Comparison of ENCODE assay signal across 18 cellular contexts in the genomic region with DNA sequence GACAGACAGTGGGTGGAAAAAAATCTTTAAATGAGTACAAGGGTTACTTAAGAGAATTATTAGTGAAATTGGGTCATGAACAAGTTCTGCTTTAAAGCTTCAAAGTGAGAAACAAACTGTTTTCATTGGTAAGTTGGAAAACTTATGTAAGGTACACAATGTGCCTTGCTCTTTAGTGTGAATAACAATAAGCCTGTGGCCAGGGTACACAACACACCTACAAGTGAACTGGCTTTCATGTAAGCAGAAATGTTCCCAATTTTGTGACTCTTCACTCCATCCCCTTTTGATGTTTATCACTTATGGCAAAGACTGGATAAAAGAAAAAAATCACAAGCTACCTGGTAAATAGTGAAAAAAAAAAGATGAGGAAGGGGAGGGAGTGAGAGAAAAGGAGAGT.
DNase-seq lines count a peak whose midpoint lies in the region; TF ChIP-seq lines count a peak whose summit lies in the region.
"Had no signal": no experiment of that assay in that cellular context is flagged by ENCODE, and none has a peak within 500 bp of the region (broad histone marks: within the 10 kb centered on the region; RNA-seq: fewer than 3 reads in every experiment).

No MANE protein-coding gene starts in this region.

- H3K36me3 ChIP-seq in liver (ENCODE audit: control insufficient read depth in 4 of 4, insufficient read depth in 3 of 4, low read depth in 1 of 4, low read length in 3 of 4) (no peaks in the 10 kb centered on the region), skeletal muscle tissue (ENCODE audit: control insufficient read depth in 3 of 3, insufficient read depth in 3 of 3, low read length in 3 of 3) (no peaks in the 10 kb centered on the region)
- H3K36me3 ChIP-seq: SJSA1 had no signal

- H3K27ac ChIP-seq in caudate nucleus (ENCODE audit: low read depth, low read length) (peak overlapping the region; percentile 7), liver (ENCODE audit: low read depth in 1 of 2, low read length in 2 of 2) (peak overlapping the region; percentile 48 to 66), skeletal muscle tissue (ENCODE audit: low read depth, low read length) (peak overlapping the region; percentile 61)
- H3K27ac ChIP-seq: C4-2B, SJSA1 had no signal

- no peaks in the 10 kb centered on the region for H3K9me3 ChIP-seq in liver (ENCODE audit: control insufficient read depth in 4 of 4, low read length in 3 of 4)
- no peaks in the 10 kb centered on the region for H3K9me3 ChIP-seq in skeletal muscle tissue (ENCODE audit: control insufficient read depth in 3 of 3, low read length in 3 of 3)
- H3K9me3 ChIP-seq: SJSA1 had no signal

- no peak overlapping the region for H3K4me3 ChIP-seq in liver (ENCODE audit: low read depth in 1 of 3, low read length in 3 of 3)
- H3K4me3 ChIP-seq in skeletal muscle tissue (ENCODE audit: low read length in 3 of 3), result no peak overlapping the region
- H3K4me3 ChIP-seq: SJSA1 had no signal

- no peaks in the 10 kb centered on the region for H3K27me3 ChIP-seq in liver (ENCODE audit: control insufficient read depth in 4 of 4, insufficient read depth in 4 of 4, low read length in 3 of 4)
- no peaks in the 10 kb centered on the region for H3K27me3 ChIP-seq in skeletal muscle tissue (ENCODE audit: control insufficient read depth in 3 of 3, insufficient read depth in 3 of 3, low read length in 3 of 3)
- H3K27me3 ChIP-seq: SJSA1 had no signal

- H3K4me1 ChIP-seq in liver (ENCODE audit: control insufficient read depth in 4 of 4, insufficient read depth in 4 of 4, low read length in 3 of 4), result peaks cover 3 to 47% (median 28%) of the 10 kb centered on the region in 4 donors
- peaks cover 7 to 20% (median 13%) of the 10 kb centered on the region in 3 donors for H3K4me1 ChIP-seq in skeletal muscle tissue (ENCODE audit: control insufficient read depth in 3 of 3, insufficient read depth in 3 of 3, low read length in 3 of 3)
- H3K4me1 ChIP-seq: SJSA1 had no signal

- TF ChIP-seq CTCF in liver (IDR thresholded peaks at IDR 0.05; ENCODE audit: low read depth, low read length, missing input control), result no peak

- H3K9ac ChIP-seq in liver (ENCODE audit: low read depth in 1 of 2, low read length in 2 of 2), result peak overlapping the region in 1 of 2 donors; percentile 3
- H3K9ac ChIP-seq in skeletal muscle tissue (ENCODE audit: low read depth in 1 of 3, low read length in 3 of 3), result no peak overlapping the region

- TF ChIP-seq RAD21 in liver (IDR thresholded peaks at IDR 0.05), result no peak

- peak; percentile 24 for DNase-seq in NCI-H2171 (lab: John Stamatoyannopoulos, UW)
- no peak for DNase-seq in NCI-H2171 treated with DMSO at 0.1 percent for 48 hours (lab: John Stamatoyannopoulos, UW)
- peak in 1 of 61 donors; percentile 39 for DNase-seq in caudate nucleus (lab: John Stamatoyannopoulos, UW)
- DNase-seq in NCI-H69 (lab: John Stamatoyannopoulos, UW), result no peak
- DNase-seq in stimulated activated CD4-positive, alpha-beta T cell treated with anti-CD3 and anti-CD28 coated beads, Interleukin-2, amount 100 ng/mL, for 24 hours, result no peak
- no peak for DNase-seq in NCI-H146 (lab: John Stamatoyannopoulos, UW)
- DNase-seq: Calu3; CD8-positive, alpha-beta memory T cell; EL; Karpas-422; MV-4-11; NCI-H187; NCI-H510A; NCI-H748 treated with DMSO at 0.1 percent for 48 hours had no signal

TF ChIP-seq in liver, 16 proteins besides CTCF, POLR2A, EP300 and RAD21:
- TF ChIP-seq, protein P1, sequence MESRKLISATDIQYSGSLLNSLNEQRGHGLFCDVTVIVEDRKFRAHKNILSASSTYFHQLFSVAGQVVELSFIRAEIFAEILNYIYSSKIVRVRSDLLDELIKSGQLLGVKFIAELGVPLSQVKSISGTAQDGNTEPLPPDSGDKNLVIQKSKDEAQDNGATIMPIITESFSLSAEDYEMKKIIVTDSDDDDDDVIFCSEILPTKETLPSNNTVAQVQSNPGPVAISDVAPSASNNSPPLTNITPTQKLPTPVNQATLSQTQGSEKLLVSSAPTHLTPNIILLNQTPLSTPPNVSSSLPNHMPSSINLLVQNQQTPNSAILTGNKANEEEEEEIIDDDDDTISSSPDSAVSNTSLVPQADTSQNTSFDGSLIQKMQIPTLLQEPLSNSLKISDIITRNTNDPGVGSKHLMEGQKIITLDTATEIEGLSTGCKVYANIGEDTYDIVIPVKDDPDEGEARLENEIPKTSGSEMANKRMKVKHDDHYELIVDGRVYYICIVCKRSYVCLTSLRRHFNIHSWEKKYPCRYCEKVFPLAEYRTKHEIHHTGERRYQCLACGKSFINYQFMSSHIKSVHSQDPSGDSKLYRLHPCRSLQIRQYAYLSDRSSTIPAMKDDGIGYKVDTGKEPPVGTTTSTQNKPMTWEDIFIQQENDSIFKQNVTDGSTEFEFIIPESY (IDR thresholded peaks at IDR 0.05), result no peak
- TF ChIP-seq GABPA (IDR thresholded peaks at IDR 0.05 in 1 of 2, conservative IDR thresholded peaks at IDR 0.05 in 1 of 2) (no peak), HNF4G (IDR thresholded peaks at IDR 0.05) (no peak), NR2F2 (IDR thresholded peaks at IDR 0.05) (no peak), SP1 (IDR thresholded peaks at IDR 0.05) (no peak), TAF1 (conservative IDR thresholded peaks at IDR 0.05) (no peak), EGR1 (IDR thresholded peaks at IDR 0.05; ENCODE audit: low read depth in 2 of 2) (no peak), RXRA (IDR thresholded peaks at IDR 0.05) (no peak), FOXA1 (IDR thresholded peaks at IDR 0.05) (no peak), FOXA2 (IDR thresholded peaks at IDR 0.05) (no peak), HNF4A (conservative IDR thresholded peaks at IDR 0.05) (no peak), JUND (IDR thresholded peaks at IDR 0.05) (no peak), YY1 (IDR thresholded peaks at IDR 0.05) (no peak)
- TF ChIP-seq, protein P2, sequence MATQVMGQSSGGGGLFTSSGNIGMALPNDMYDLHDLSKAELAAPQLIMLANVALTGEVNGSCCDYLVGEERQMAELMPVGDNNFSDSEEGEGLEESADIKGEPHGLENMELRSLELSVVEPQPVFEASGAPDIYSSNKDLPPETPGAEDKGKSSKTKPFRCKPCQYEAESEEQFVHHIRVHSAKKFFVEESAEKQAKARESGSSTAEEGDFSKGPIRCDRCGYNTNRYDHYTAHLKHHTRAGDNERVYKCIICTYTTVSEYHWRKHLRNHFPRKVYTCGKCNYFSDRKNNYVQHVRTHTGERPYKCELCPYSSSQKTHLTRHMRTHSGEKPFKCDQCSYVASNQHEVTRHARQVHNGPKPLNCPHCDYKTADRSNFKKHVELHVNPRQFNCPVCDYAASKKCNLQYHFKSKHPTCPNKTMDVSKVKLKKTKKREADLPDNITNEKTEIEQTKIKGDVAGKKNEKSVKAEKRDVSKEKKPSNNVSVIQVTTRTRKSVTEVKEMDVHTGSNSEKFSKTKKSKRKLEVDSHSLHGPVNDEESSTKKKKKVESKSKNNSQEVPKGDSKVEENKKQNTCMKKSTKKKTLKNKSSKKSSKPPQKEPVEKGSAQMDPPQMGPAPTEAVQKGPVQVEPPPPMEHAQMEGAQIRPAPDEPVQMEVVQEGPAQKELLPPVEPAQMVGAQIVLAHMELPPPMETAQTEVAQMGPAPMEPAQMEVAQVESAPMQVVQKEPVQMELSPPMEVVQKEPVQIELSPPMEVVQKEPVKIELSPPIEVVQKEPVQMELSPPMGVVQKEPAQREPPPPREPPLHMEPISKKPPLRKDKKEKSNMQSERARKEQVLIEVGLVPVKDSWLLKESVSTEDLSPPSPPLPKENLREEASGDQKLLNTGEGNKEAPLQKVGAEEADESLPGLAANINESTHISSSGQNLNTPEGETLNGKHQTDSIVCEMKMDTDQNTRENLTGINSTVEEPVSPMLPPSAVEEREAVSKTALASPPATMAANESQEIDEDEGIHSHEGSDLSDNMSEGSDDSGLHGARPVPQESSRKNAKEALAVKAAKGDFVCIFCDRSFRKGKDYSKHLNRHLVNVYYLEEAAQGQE (IDR thresholded peaks at IDR 0.05), result no peak
- TF ChIP-seq, protein P3, sequence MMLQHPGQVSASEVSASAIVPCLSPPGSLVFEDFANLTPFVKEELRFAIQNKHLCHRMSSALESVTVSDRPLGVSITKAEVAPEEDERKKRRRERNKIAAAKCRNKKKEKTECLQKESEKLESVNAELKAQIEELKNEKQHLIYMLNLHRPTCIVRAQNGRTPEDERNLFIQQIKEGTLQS (IDR thresholded peaks at IDR 0.05), result no peak
- TF ChIP-seq, protein P4, sequence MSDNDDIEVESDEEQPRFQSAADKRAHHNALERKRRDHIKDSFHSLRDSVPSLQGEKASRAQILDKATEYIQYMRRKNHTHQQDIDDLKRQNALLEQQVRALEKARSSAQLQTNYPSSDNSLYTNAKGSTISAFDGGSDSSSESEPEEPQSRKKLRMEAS (IDR thresholded peaks at IDR 0.05), result no peak
TF ChIP-seq in liver: peak in this region for 0.

Comparison
In these comparisons a context has a peak if more than half of its experiments do, and no peak if none do; other contexts are left out.
1. H3K27ac ChIP-seq: peak in every context shown above with its lines; median percentile 61 in skeletal muscle tissue; 57 in liver; 7 in caudate nucleus.